Comparison of ENCODE assay signal across 16 cellular contexts in genomic region chr1:40606978-40607377, GRCh38. TPM values are rescaled to one million over a fixed set of nuclear protein-coding genes. Genes with fewer than 3 reads are reported as not detected.
DNase-seq lines count a peak whose midpoint lies in the region; ATAC-seq and TF ChIP-seq lines count a peak whose summit lies in the region.
"Had no signal": no experiment of that assay in that cellular context is flagged by ENCODE, and none has a peak within 500 bp of the region (broad histone marks: within the 10 kb centered on the region; RNA-seq: fewer than 3 reads in every experiment).

No MANE protein-coding gene starts in this region.

- H4K8ac ChIP-seq in H9 (replicated peaks; ENCODE audit: insufficient read length, low read depth, low read length) = no peak overlapping the region

- peaks cover 0 to 5% of the 10 kb centered on the region in 2 donors for H3K36me3 Mint-ChIP-seq in CD14-positive monocyte
- no peaks in the 10 kb centered on the region for H3K36me3 Mint-ChIP-seq in H9 (ENCODE audit: insufficient read depth in 1 of 3, low read depth in 3 of 3)
- H3K36me3 Mint-ChIP-seq in central memory CD8-positive, alpha-beta T cell (ENCODE audit: insufficient read depth) = no peaks in the 10 kb centered on the region
- no peaks in the 10 kb centered on the region for H3K36me3 Mint-ChIP-seq in GM23338 (ENCODE audit: low read depth)
- H3K36me3 Mint-ChIP-seq: CD8-positive, alpha-beta memory T cell had no signal

- H3K4me2 ChIP-seq in H9 (ENCODE audit: insufficient read depth, insufficient read length, low read length) (no peak overlapping the region), GM23338 (no peak overlapping the region)

- DNase-seq in CD14-positive monocyte (ENCODE audit: low spot score) (no peak), H9 (peak; percentile 19), lower lobe of right lung (no peak), SKM-1 treated with dmso at 0.1 percent for 144 hours (lab: John Stamatoyannopoulos, UW; ENCODE audit: unreplicated experiment) (no peak), GM23338 (ENCODE audit: low spot score) (no peak), brain microvascular endothelial cell (no peak)
- DNase-seq in central memory CD8-positive, alpha-beta T cell (ENCODE audit: low spot score in 2 of 2) = no peak
- DNase-seq in stimulated activated CD4-positive, alpha-beta T cell treated with anti-CD3 and anti-CD28 coated beads, Interleukin-4, amount 100 ng/mL, for 1 hour = no peak
- DNase-seq: BE2C; Caco-2; CD8-positive, alpha-beta memory T cell; DND-41; GDM1; HCEC 1CT; HFFc6 had no signal

- H4K5ac ChIP-seq in H9 (ENCODE audit: insufficient read length, low read depth, low read length) = no peak overlapping the region

- H3T11ph ChIP-seq in H9 (ENCODE audit: low read length) = no peak overlapping the region

- intact Hi-C loops in CD14-positive monocyte (cut with micrococcal nuclease) (loop anchor here in 1 of 2 donors (10.0 kb wide), 1 partner anchor 238 kb away; no protein-coding TSS in a partner anchor), lower lobe of right lung (cut with DNase I) (no loop called here)

- peaks cover 0 to 5% (median 0%) of the 10 kb centered on the region in 3 donors for H3K27me3 Mint-ChIP-seq in CD14-positive monocyte (ENCODE audit: low read depth in 3 of 3)
- H3K27me3 Mint-ChIP-seq in H9 (ENCODE audit: low read depth) = no peaks in the 10 kb centered on the region; the same call in 1 of the 2 replicates
- peaks cover 6% of the 10 kb centered on the region for H3K27me3 Mint-ChIP-seq in central memory CD8-positive, alpha-beta T cell
- peaks cover under 1% of the 10 kb centered on the region for H3K27me3 Mint-ChIP-seq in GM23338 (ENCODE audit: insufficient read depth, low read depth, poor library complexity)

- H3K27me3 ChIP-seq in H9 (ENCODE audit: insufficient read depth, low read length) (no peaks in the 10 kb centered on the region), lower lobe of right lung (ENCODE audit: low read depth) (no peaks in the 10 kb centered on the region), GM23338 (ENCODE audit: insufficient read depth) (no peaks in the 10 kb centered on the region), brain microvascular endothelial cell (replicated peaks) (no peaks in the 10 kb centered on the region)
- H3K27me3 ChIP-seq: BE2C had no signal

- no peak for ATAC-seq in central memory CD8-positive, alpha-beta T cell (replicated peaks; ENCODE audit: extremely low read depth, poor library complexity, severe bottlenecking)
- ATAC-seq in lower lobe of right lung (peak; percentile 36 to 56), GM23338 (no peak)

- H2BK20ac ChIP-seq in H9 (ENCODE audit: low read depth, low read length, poor library complexity, severe bottlenecking) = no peak overlapping the region

- no peak overlapping the region for H3K4me3 Mint-ChIP-seq in CD14-positive monocyte
- no peak overlapping the region for H3K4me3 Mint-ChIP-seq in H9
- H3K4me3 Mint-ChIP-seq in central memory CD8-positive, alpha-beta T cell = no peak overlapping the region
- no peak overlapping the region for H3K4me3 Mint-ChIP-seq in GM23338
- H3K4me3 Mint-ChIP-seq: CD8-positive, alpha-beta memory T cell; HFFc6 had no signal

- no peak overlapping the region for H3K4ac ChIP-seq in H9 (ENCODE audit: low read depth, low read length)

- H3K36me3 ChIP-seq in lower lobe of right lung (no peaks in the 10 kb centered on the region), GM23338 (ENCODE audit: insufficient read depth) (no peaks in the 10 kb centered on the region), brain microvascular endothelial cell (replicated peaks) (no peaks in the 10 kb centered on the region)
- H3K36me3 ChIP-seq: BE2C had no signal

- no peak overlapping the region for H2BK120ac ChIP-seq in H9 (ENCODE audit: low read depth, low read length, poor library complexity, severe bottlenecking)

- no peak overlapping the region for H2BK5ac ChIP-seq in H9 (ENCODE audit: insufficient read length, low read length)

- H3K23me2 ChIP-seq in H9 (ENCODE audit: insufficient read length, low read depth, low read length, poor library complexity, severe bottlenecking) = no peaks in the 10 kb centered on the region

- no peaks in the 10 kb centered on the region for H3F3A ChIP-seq in GM23338 (replicated peaks; ENCODE audit: low read depth)

- WGBS in H9 (ENCODE audit: extremely low coverage, insufficient read length, low lambda C conversion rate) = no CpG with 5 or more reads among the region's 2 CpGs

- H3K27ac Mint-ChIP-seq in CD14-positive monocyte = peak overlapping the region in 4 of 7 donors; percentile 32 to 75 (median 54)
- peak overlapping the region in 1 of 3 experiments; percentile 34; a peak in 1 of 7 replicates for H3K27ac Mint-ChIP-seq in H9
- peak overlapping the region; percentile 10 for H3K27ac Mint-ChIP-seq in central memory CD8-positive, alpha-beta T cell (ENCODE audit: low read depth)
- H3K27ac Mint-ChIP-seq in GM23338 = no peak overlapping the region
- H3K27ac Mint-ChIP-seq: HFFc6 had no signal

- no peaks in the 10 kb centered on the region for H3K79me2 ChIP-seq in H9 (ENCODE audit: insufficient read depth, low read length)
- H3K79me2 ChIP-seq in GM23338 (replicated peaks; ENCODE audit: insufficient read depth) = no peaks in the 10 kb centered on the region

- no peaks in the 10 kb centered on the region for H3K4me1 ChIP-seq in H9 (ENCODE audit: insufficient read depth, low read length)
- no peaks in the 10 kb centered on the region for H3K4me1 ChIP-seq in lower lobe of right lung
- no peaks in the 10 kb centered on the region for H3K4me1 ChIP-seq in GM23338 (ENCODE audit: insufficient read depth)
- H3K4me1 ChIP-seq: BE2C, Caco-2 had no signal

- H3K9me3 ChIP-seq in H9 (ENCODE audit: control insufficient read depth, low read depth, low read length) (no peaks in the 10 kb centered on the region), lower lobe of right lung (no peaks in the 10 kb centered on the region)
- H3K9me3 ChIP-seq: BE2C, Caco-2 had no signal

- H2AK5ac ChIP-seq in H9 (ENCODE audit: insufficient read length, low read length) = no peak overlapping the region

- H3K4me1 Mint-ChIP-seq in CD14-positive monocyte (peaks cover 18% of the 10 kb centered on the region), H9 (no peaks in the 10 kb centered on the region), GM23338 (no peaks in the 10 kb centered on the region)
- H3K4me1 Mint-ChIP-seq in central memory CD8-positive, alpha-beta T cell = no peaks in the 10 kb centered on the region
- H3K4me1 Mint-ChIP-seq: CD8-positive, alpha-beta memory T cell had no signal

- no peak overlapping the region for H3K27ac ChIP-seq in H9 (ENCODE audit: insufficient read length, low read depth, low read length)
- no peak overlapping the region for H3K27ac ChIP-seq in lower lobe of right lung
- H3K27ac ChIP-seq in GM23338 (ENCODE audit: low read depth) = no peak overlapping the region
- H3K27ac ChIP-seq in brain microvascular endothelial cell = no peak overlapping the region
- H3K27ac ChIP-seq: C4-2B had no signal

- no peaks in the 10 kb centered on the region for H3K9me2 ChIP-seq in GM23338 (ENCODE audit: insufficient read depth)

- H3K9ac ChIP-seq in H9 (ENCODE audit: extremely low read depth, insufficient read length, low read length) = no peak overlapping the region

- no peak overlapping the region for H2BK12ac ChIP-seq in H9 (ENCODE audit: insufficient read length, low read depth, low read length)

- H4K20me1 ChIP-seq in H9 (ENCODE audit: control insufficient read depth, insufficient read depth, insufficient read length) = no peaks in the 10 kb centered on the region
- H4K20me1 ChIP-seq in GM23338 (replicated peaks; ENCODE audit: insufficient read depth) = no peaks in the 10 kb centered on the region

- H3K18ac ChIP-seq in H9 (ENCODE audit: insufficient read length, low read depth, low read length) = no peak overlapping the region

- no peak overlapping the region for H2BK15ac ChIP-seq in H9 (ENCODE audit: low read depth, low read length)

- H3K9me3 Mint-ChIP-seq in CD14-positive monocyte (peaks cover 11 to 28% (median 21%) of the 10 kb centered on the region in 7 donors), H9 (peaks cover 2 to 3% of the 10 kb centered on the region in 2 experiments; a peak in 2 of 5 replicates), GM23338 (peaks cover 13% of the 10 kb centered on the region; the same call in 2 of the 3 replicates)
- no peaks in the 10 kb centered on the region for H3K9me3 Mint-ChIP-seq in central memory CD8-positive, alpha-beta T cell
- H3K9me3 Mint-ChIP-seq: CD8-positive, alpha-beta memory T cell; HFFc6 had no signal

- no peak overlapping the region for H3K23ac ChIP-seq in H9 (ENCODE audit: insufficient read length, low read depth, low read length)

- no peak overlapping the region for H3K56ac ChIP-seq in H9 (ENCODE audit: insufficient read length, low read depth, low read length)

- H3K79me1 ChIP-seq in H9 (ENCODE audit: insufficient read depth, low read depth, low read length, poor library complexity, severe bottlenecking) = no peaks in the 10 kb centered on the region

- H3K4me3 ChIP-seq in lower lobe of right lung (no peak overlapping the region), GM23338 (no peak overlapping the region), brain microvascular endothelial cell (ENCODE audit: low read depth, low read length) (no peak overlapping the region)

- H3K14ac ChIP-seq in H9 (ENCODE audit: insufficient read depth, low read length) = no peak overlapping the region

- no peak overlapping the region for H4K91ac ChIP-seq in H9 (ENCODE audit: insufficient read length, low read depth, low read length)

- TF ChIP-seq CTCF in CD14-positive monocyte (IDR thresholded peaks at IDR 0.05) (no peak), H9 (conservative IDR thresholded peaks at IDR 0.05) (no peak), lower lobe of right lung (IDR thresholded peaks at IDR 0.05) (no peak), GM23338 (conservative IDR thresholded peaks at IDR 0.05; ENCODE audit: low read depth in 2 of 2) (no peak), brain microvascular endothelial cell (IDR thresholded peaks at IDR 0.05; ENCODE audit: low read depth, low read length, missing control alignments) (no peak)

- H2AFZ ChIP-seq in H9 (ENCODE audit: low read length) (no peak overlapping the region), GM23338 (no peak overlapping the region)

- in situ Hi-C loops in brain microvascular endothelial cell (cut with HindIII; ENCODE audit: low pct_ligation_motif_present, low sequenced_read_pairs) = no loop called here

TF ChIP-seq in GM23338, 12 proteins besides CTCF, POLR2A, EP300 and RAD21:
- TF ChIP-seq JUNB (IDR thresholded peaks at IDR 0.05; ENCODE audit: unreplicated experiment) = no peak

RNA-seq across cellular contexts. Expression of gene RIMS3, which starts 58.5 kb away (rescaled TPM):
- polyA plus RNA-seq in CD14-positive monocyte (under 1 TPM; 0.15 to 0.26 TPM), GM23338 (2016; fragmentation: Nextera tagmentation; extraction: Ambion mirVana) (6.9 and 8.7 TPM in 2 replicates)
- total RNA-seq in H9 (2021) (13.7 and 14.2 TPM in 2 replicates), lower lobe of right lung (4.6 TPM)
- total RNA-seq in GM23338 (2014; rRNA removed; shearing (Covaris generic)) = 19.7 and 27.2 TPM in 2 replicates

Comparison
In these comparisons a context has a peak if more than half of its experiments do, and no peak if none do; other contexts are left out.
1. ATAC-seq: peak in lower lobe of right lung (2 of 2); none in central memory CD8-positive, alpha-beta T cell (single experiment) and GM23338 (single experiment).